ENCODE assay signal across 8 cellular contexts in the genomic region with DNA sequence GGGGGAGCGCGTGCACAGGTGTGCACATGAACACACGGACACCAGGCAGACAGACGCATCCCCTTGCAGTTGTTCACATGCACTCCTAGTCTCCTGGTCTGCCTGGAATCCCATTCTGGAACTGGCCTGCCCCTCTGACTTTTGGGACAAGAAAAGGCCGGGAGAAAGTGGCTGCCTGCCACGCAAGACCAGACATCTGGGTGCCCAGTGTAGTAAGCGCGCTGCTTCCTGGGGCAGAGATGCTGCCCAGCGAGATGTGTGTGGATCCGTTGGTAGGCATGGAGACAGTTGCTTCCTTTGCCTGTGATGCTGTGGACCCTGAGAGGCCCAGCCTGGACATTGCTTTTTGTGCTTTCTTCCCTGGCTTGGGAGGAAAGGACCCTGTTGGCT.
DNase-seq lines count a peak whose midpoint lies in the region; ATAC-seq and TF ChIP-seq lines count a peak whose summit lies in the region.
"Not testable (repeated sequence)": the region's sequence is repeated elsewhere in the genome, so short reads cannot be mapped to it uniquely, and the experiment has no call there.

No MANE protein-coding gene starts in this region.

- not testable (repeated sequence) for H3K27me3 ChIP-seq in IMR-90 (ENCODE audit: control insufficient read depth, insufficient read depth, low read length); heart right ventricle; right cardiac atrium (ENCODE audit: control insufficient read depth, insufficient read depth); psoas muscle (ENCODE audit: insufficient read depth in 3 of 3, low read length in 2 of 3); thyroid gland

- H2AK5ac ChIP-seq in IMR-90 (ENCODE audit: low read depth, low read length), result not testable (repeated sequence)

- not testable (repeated sequence) for H2BK20ac ChIP-seq in IMR-90 (ENCODE audit: low read depth, low read length)

- not testable (repeated sequence) for H2BK15ac ChIP-seq in IMR-90 (ENCODE audit: low read depth, low read length)

- H4K91ac ChIP-seq in IMR-90 (ENCODE audit: insufficient read depth, low read depth, low read length), result not testable (repeated sequence)

- not testable (repeated sequence) for H3K9me1 ChIP-seq in IMR-90 (ENCODE audit: insufficient read depth, low read length)

- peaks cover 0 to 14% of the 10 kb centered on the region in 2 experiments; a peak in 1 of 4 replicates for H3K79me1 ChIP-seq in IMR-90 (ENCODE audit: low read depth in 1 of 2, low read length in 2 of 2)

- CTCF ChIA-PET in IMR-90 (lab: Yijun Ruan, JAX), result not testable (repeated sequence)

- not testable (repeated sequence) for H3K9me3 ChIP-seq in IMR-90 (ENCODE audit: control insufficient read depth, insufficient read depth, low read length); right cardiac atrium (ENCODE audit: control insufficient read depth, low read length); psoas muscle; thyroid gland
- H3K9me3 ChIP-seq in heart right ventricle, result peaks cover 0 to 16% (median 0%) of the 10 kb centered on the region in 11 donors

- not testable (repeated sequence) for BruUV-seq in IMR-90 (replicated peaks; lab: Mats Ljungman, UMichigan)

- in situ Hi-C loops in IMR-90 (cut with MboI; ENCODE audit: low sequenced_read_pairs), result not testable (repeated sequence)

- 0 out of 2 replicates have a peak, but pooled peaks have one; percentile 12 for ATAC-seq in IMR-90 (ENCODE audit: low read depth)
- peak; percentile 45 for ATAC-seq in Right ventricle myocardium inferior
- ATAC-seq in heart right ventricle, result peak; percentile 10 to 57 (median 38)
- peak; percentile 47 to 67 for ATAC-seq in right cardiac atrium
- ATAC-seq in psoas muscle, result peak; percentile 29 to 48 (median 40)

- dilution Hi-C loops in IMR-90 (cut with HindIII; ENCODE audit: low sequenced_read_pairs, unreplicated experiment), result not testable (repeated sequence)

- intact Hi-C loops in IMR-90 (cut with micrococcal nuclease); Right ventricle myocardium inferior (cut with DNase I); heart right ventricle (cut with DNase I); right cardiac atrium (cut with DNase I); psoas muscle (cut with DNase I); thyroid gland (cut with DNase I): not testable (repeated sequence)

- not testable (repeated sequence) for H2AK9ac ChIP-seq in IMR-90 (replicated peaks; ENCODE audit: low read depth, low read length, poor library complexity)

- H3K36me3 ChIP-seq in IMR-90 (ENCODE audit: control insufficient read depth, insufficient read depth, low read length); heart right ventricle; psoas muscle (ENCODE audit: insufficient read depth in 1 of 2, low read depth in 1 of 2); thyroid gland: not testable (repeated sequence)

- not testable (repeated sequence) for H3K4ac ChIP-seq in IMR-90 (ENCODE audit: low read depth, low read length)

- not testable (repeated sequence) for H3K56ac ChIP-seq in IMR-90 (ENCODE audit: extremely low read depth, insufficient read depth, low read length)

- H4K8ac ChIP-seq in IMR-90 (ENCODE audit: low read depth in 2 of 2, low read length in 2 of 2), result not testable (repeated sequence)

- no CpG with 5 or more reads among the region's 10 CpGs for WGBS in IMR-90 (ENCODE audit: extremely low coverage in 2 of 2, insufficient read length in 1 of 2), 2 experiments
- WGBS in heart right ventricle, 2 donors, result 45 to 59% methylated on average over 10 of the region's 10 CpGs
- WGBS in right cardiac atrium, result 58% methylated on average over 10 of the region's 10 CpGs
- 22 to 46% (median 23%) methylated on average over 9 to 10 of the region's 10 CpGs for WGBS in psoas muscle, 3 donors
- WGBS in thyroid gland, 2 donors, result 84 to 85% methylated on average over 8 to 10 of the region's 10 CpGs

- not testable (repeated sequence) for H3K4me1 ChIP-seq in IMR-90 (ENCODE audit: control insufficient read depth, insufficient read depth, low read length); right cardiac atrium (ENCODE audit: control insufficient read depth, insufficient read depth, low read length); psoas muscle; thyroid gland
- H3K4me1 ChIP-seq in heart right ventricle, result peaks cover 0 to 19% (median 5%) of the 10 kb centered on the region in 9 donors

- H3K4me3 ChIP-seq in IMR-90 (ENCODE audit: insufficient read depth, low read depth, low read length); coronary artery; heart right ventricle; right cardiac atrium (ENCODE audit: low read length); psoas muscle; thyroid gland (replicated peaks in 1 of 3): not testable (repeated sequence)

- H3K4me2 ChIP-seq in IMR-90 (ENCODE audit: low read depth, low read length), result peak overlapping the region; percentile 58; the same call in 1 of the 2 replicates

- H2BK120ac ChIP-seq in IMR-90 (ENCODE audit: low read depth, low read length), result not testable (repeated sequence)

- not testable (repeated sequence) for H3K14ac ChIP-seq in IMR-90 (replicated peaks; ENCODE audit: low read depth, low read length)

- DNase-seq in IMR-90; Right ventricle myocardium inferior (ENCODE audit: missing footprints); heart right ventricle: not testable (repeated sequence)
- DNase-seq in coronary artery (ENCODE audit: low spot score), result peak; percentile 62
- peak in 2 of 3 donors; percentile 58 to 60 for DNase-seq in right cardiac atrium
- DNase-seq in myocyte (ENCODE audit: low read depth), result peak; percentile 15
- peak in 1 of 2 donors; percentile 54 for DNase-seq in psoas muscle
- peak; percentile 24 to 51 for DNase-seq in thyroid gland

- H3K18ac ChIP-seq in IMR-90 (ENCODE audit: low read depth, low read length), result peak overlapping the region; percentile 36; the same call in 1 of the 2 replicates

- peaks cover 18% of the 10 kb centered on the region for H4K20me1 ChIP-seq in IMR-90 (ENCODE audit: insufficient read depth, low read length)

- H2AFZ ChIP-seq in IMR-90 (replicated peaks; ENCODE audit: low read length, poor library complexity), result not testable (repeated sequence)

- not testable (repeated sequence) for H4K5ac ChIP-seq in IMR-90 (ENCODE audit: low read depth, low read length)

- H3K23ac ChIP-seq in IMR-90 (ENCODE audit: low read depth, low read length), result not testable (repeated sequence)

- not testable (repeated sequence) for TF ChIP-seq RAD21 in IMR-90 (IDR thresholded peaks at IDR 0.05; ENCODE audit: low read length)

- POLR2A ChIA-PET in IMR-90 (lab: Charles Lee; ENCODE audit: unreplicated experiment), result not testable (repeated sequence)

- H3K27ac ChIP-seq in IMR-90 (ENCODE audit: insufficient read depth, low read length), result peak overlapping the region; percentile 47; the same call in 1 of the 2 replicates
- peak overlapping the region in 1 of 2 donors; percentile 83 for H3K27ac ChIP-seq in coronary artery
- peak overlapping the region in 4 of 10 donors; percentile 44 to 75 (median 68) for H3K27ac ChIP-seq in heart right ventricle
- H3K27ac ChIP-seq in right cardiac atrium (ENCODE audit: low read length), result not testable (repeated sequence)
- peak overlapping the region; percentile 69 for H3K27ac ChIP-seq in psoas muscle
- H3K27ac ChIP-seq in thyroid gland, result peak overlapping the region in 2 of 3 donors; percentile 49 to 50

- not testable (repeated sequence) for TF ChIP-seq CTCF in IMR-90 (conservative IDR thresholded peaks at IDR 0.05; ENCODE audit: low read depth, low read length); coronary artery (IDR thresholded peaks at IDR 0.05); heart right ventricle (IDR thresholded peaks at IDR 0.05); psoas muscle (IDR thresholded peaks at IDR 0.05); thyroid gland (IDR thresholded peaks at IDR 0.05)

- TF ChIP-seq POLR2A in IMR-90 (IDR thresholded peaks at IDR 0.05; ENCODE audit: low read depth, low read length); thyroid gland (IDR thresholded peaks at IDR 0.05): not testable (repeated sequence)

- H2BK5ac ChIP-seq in IMR-90 (ENCODE audit: low read depth, low read length, poor library complexity, severe bottlenecking), result not testable (repeated sequence)

- not testable (repeated sequence) for H3K9ac ChIP-seq in IMR-90 (ENCODE audit: low read depth, low read length)
